1 cellular context compared by ENCODE assay signal in genomic region chr11:65711785-65712632, GRCh38.
TF ChIP-seq lines count a peak whose summit lies in the region.

Gene KAT5 (plus strand): TSS chr11:65712252. CDS start chr11:65712268, 16 bp downstream.

TF ChIP-seq in K562, 482 proteins besides CTCF, POLR2A, EP300 and RAD21 (continued from another document and continues in another):
- 0 out of 4 replicates have a peak, but pooled peaks of 1 of the 2 experiments have one; percentile 68 for TF ChIP-seq BCLAF1 (IDR thresholded peaks at IDR 0.05; ENCODE audit: borderline replicate concordance in 1 of 2, control insufficient read depth in 1 of 2, low read depth in 2 of 2, low read length in 1 of 2)
- TF ChIP-seq TSHZ1 (CRISPR knock-in tag; IDR thresholded peaks at IDR 0.05): no peak
- peak in 1 of 2 experiments; percentile 98; a peak in 2 of 3 replicates for TF ChIP-seq CBX3 (IDR thresholded peaks at IDR 0.05; ENCODE audit: borderline replicate concordance in 1 of 2, low read length in 2 of 2)
- TF ChIP-seq BCL6 (CRISPR knock-in tag; IDR thresholded peaks at IDR 0.05): peak; percentile 27; the same call in 1 of the 2 replicates
- TF ChIP-seq KAT8 (IDR thresholded peaks at IDR 0.05; ENCODE audit: low read depth): peak; percentile 84; the same call in 1 of the 2 replicates
- TF ChIP-seq ZKSCAN1 (IDR thresholded peaks at IDR 0.05; ENCODE audit: low read depth, low read length): peak; percentile 59; the same call in 1 of the 2 replicates
- no peak for TF ChIP-seq RBM17 (IDR thresholded peaks at IDR 0.05; ENCODE audit: borderline replicate concordance, low read depth, low read length)
- TF ChIP-seq RBBP5 (IDR thresholded peaks at IDR 0.05; ENCODE audit: borderline replicate concordance, insufficient read depth, low read length, poor library complexity, severe bottlenecking): peak; percentile 69
- no peak; the same call in 1 of the 2 replicates for TF ChIP-seq ZNF830 (CRISPR knock-in tag; IDR thresholded peaks at IDR 0.05)
- no peak for TF ChIP-seq ZNF146 (CRISPR knock-in tag; IDR thresholded peaks at IDR 0.05; ENCODE audit: unreplicated experiment)
- TF ChIP-seq CC2D1A (IDR thresholded peaks at IDR 0.05): peak; percentile 83
- no peak for TF ChIP-seq MBD1 (CRISPR knock-in tag; IDR thresholded peaks at IDR 0.05)
- peak; percentile 86 for TF ChIP-seq RNF2 (IDR thresholded peaks at IDR 0.05)
- TF ChIP-seq CTCFL (IDR thresholded peaks at IDR 0.05; ENCODE audit: borderline replicate concordance, insufficient read depth, low read depth, low read length, poor library complexity, severe bottlenecking): peak; percentile 63
- peak; percentile 39; the same call in 1 of the 2 replicates for TF ChIP-seq ZNF324 (CRISPR knock-in tag; IDR thresholded peaks at IDR 0.05)
- no peak for TF ChIP-seq POLR3G (IDR thresholded peaks at IDR 0.05; ENCODE audit: extremely low read depth, insufficient read length, insufficient replicate concordance)
- TF ChIP-seq E2F6 (IDR thresholded peaks at IDR 0.05; ENCODE audit: borderline replicate concordance in 1 of 2, extremely low read depth in 1 of 2, insufficient read depth in 1 of 2, insufficient read length in 1 of 2, low read depth in 1 of 2, low read length in 1 of 2, poor library complexity in 1 of 2, severe bottlenecking in 1 of 2): peak; percentile 93 to 97
- TF ChIP-seq HDAC1 (IDR thresholded peaks at IDR 0.05): peak; percentile 9 to 99; a peak in 2 of 4 replicates
- no peak for TF ChIP-seq SRSF3 (IDR thresholded peaks at IDR 0.05; ENCODE audit: insufficient read depth, low read length)
- 0 out of 2 replicates have a peak, but pooled peaks have one; percentile 21 for TF ChIP-seq DDX20 (tag; IDR thresholded peaks at IDR 0.05; ENCODE audit: low read depth)
- no peak for TF ChIP-seq HMGN3 (IDR thresholded peaks at IDR 0.05; ENCODE audit: borderline replicate concordance, extremely low read depth, insufficient read length, low read depth, low read length)
- peak; percentile 46 for TF ChIP-seq ARID1B (IDR thresholded peaks at IDR 0.05)
- TF ChIP-seq PBX2 (CRISPR knock-in tag; IDR thresholded peaks at IDR 0.05; ENCODE audit: low read depth): peak; percentile 67
- peak; percentile 86 for TF ChIP-seq PBX2 (tag; conservative IDR thresholded peaks at IDR 0.05; ENCODE audit: low read depth)
- TF ChIP-seq PATZ1 (CRISPR knock-in tag; IDR thresholded peaks at IDR 0.05; ENCODE audit: borderline replicate concordance): no peak
- TF ChIP-seq ELF4 (CRISPR knock-in tag; IDR thresholded peaks at IDR 0.05): peak; percentile 43; the same call in 1 of the 2 replicates
- TF ChIP-seq MEF2D (tag; conservative IDR thresholded peaks at IDR 0.05; ENCODE audit: low read depth): peak; percentile 79
- no peak for TF ChIP-seq CEBPG (CRISPR knock-in tag; IDR thresholded peaks at IDR 0.05)
- TF ChIP-seq CEBPG (tag; conservative IDR thresholded peaks at IDR 0.05 in 1 of 2, IDR thresholded peaks at IDR 0.05 in 1 of 2): no peak
- peak; percentile 31; the same call in 1 of the 2 replicates for TF ChIP-seq ZSCAN32 (CRISPR knock-in tag; IDR thresholded peaks at IDR 0.05)
- TF ChIP-seq TSC22D4 (tag; IDR thresholded peaks at IDR 0.05): no peak
- peak; percentile 74 for TF ChIP-seq FIP1L1 (IDR thresholded peaks at IDR 0.05; ENCODE audit: low read depth, low read length, poor library complexity, severe bottlenecking)
- TF ChIP-seq TARDBP (IDR thresholded peaks at IDR 0.05): peak; percentile 66; the same call in 1 of the 2 replicates
- TF ChIP-seq TOE1 (IDR thresholded peaks at IDR 0.05; ENCODE audit: borderline replicate concordance): peak; percentile 100
- TF ChIP-seq TOE1 (CRISPR knock-in tag; IDR thresholded peaks at IDR 0.05; ENCODE audit: borderline replicate concordance, low read depth): no peak
- TF ChIP-seq NCOA1 (IDR thresholded peaks at IDR 0.05; ENCODE audit: low read depth): peak; percentile 80
- TF ChIP-seq GTF2E2 (tag; IDR thresholded peaks at IDR 0.05): peak; percentile 98
- TF ChIP-seq CSDE1 (IDR thresholded peaks at IDR 0.05): peak in 1 of 2 experiments; percentile 62; a peak in 1 of 4 replicates
- peak; percentile 99 for TF ChIP-seq GABPB1 (CRISPR knock-in tag; IDR thresholded peaks at IDR 0.05)
- TF ChIP-seq ZNF785 (CRISPR knock-in tag; IDR thresholded peaks at IDR 0.05): no peak
- TF ChIP-seq ATF3 (IDR thresholded peaks at IDR 0.05): peak; percentile 86
- TF ChIP-seq ATF3 (CRISPR knock-in tag; conservative IDR thresholded peaks at IDR 0.05): peak; percentile 78; the same call in 1 of the 2 replicates
- TF ChIP-seq ZNF764 (CRISPR knock-in tag; IDR thresholded peaks at IDR 0.05; ENCODE audit: low read depth): 0 out of 2 replicates have a peak, but pooled peaks have one; percentile 8
- TF ChIP-seq PML (IDR thresholded peaks at IDR 0.05; ENCODE audit: low read length): peak; percentile 68
- TF ChIP-seq SIX5 (IDR thresholded peaks at IDR 0.05; ENCODE audit: borderline replicate concordance in 1 of 2, insufficient read depth in 1 of 2, low read depth in 1 of 2, low read length in 2 of 2): peak; percentile 16 to 23; a peak in 1 of 4 replicates
- TF ChIP-seq HMG20B (CRISPR knock-in tag; IDR thresholded peaks at IDR 0.05): no peak
- TF ChIP-seq FUS (optimal IDR thresholded peaks at IDR 0.05; ENCODE audit: low read depth, low read length): no peak
